ENCODE assay signal across 20 cellular contexts in the genomic region with DNA sequence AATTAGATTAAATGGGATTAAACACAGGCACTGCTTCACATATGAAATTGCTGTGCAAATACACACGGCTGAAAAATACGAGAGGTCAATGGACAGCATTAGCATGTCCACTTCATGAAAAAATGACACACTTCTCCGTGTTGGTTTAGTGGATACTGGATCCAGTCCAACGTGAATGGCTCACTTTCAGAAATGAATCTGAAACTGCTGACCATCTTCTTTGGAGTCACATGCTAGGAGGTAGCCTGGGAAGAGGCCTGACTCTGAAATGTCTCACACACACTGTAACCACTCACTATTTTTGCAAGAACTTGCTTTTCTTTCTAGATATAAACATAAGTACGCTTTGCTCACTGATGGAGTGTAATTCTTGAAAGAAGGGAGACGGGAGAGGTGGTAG.
DNase-seq lines count a peak whose midpoint lies in the region; ATAC-seq and TF ChIP-seq lines count a peak whose summit lies in the region.
"Had no signal": no experiment of that assay in that cellular context is flagged by ENCODE, and none has a peak within 500 bp of the region (broad histone marks: within the 10 kb centered on the region; RNA-seq: fewer than 3 reads in every experiment).

No MANE protein-coding gene starts in this region.

- POLR2A ChIA-PET in PC-3 (lab: Charles Lee; ENCODE audit: unreplicated experiment), result no interaction called here

- no peak overlapping the region for H2AFZ ChIP-seq in PC-3 (ENCODE audit: low read length)

- no peaks in the 10 kb centered on the region for H3K79me2 ChIP-seq in PC-3 (ENCODE audit: low read length)

- no TSS peak for BruUV-seq in PC-3 (replicated peaks; lab: Mats Ljungman, UMichigan)

- no peak for ATAC-seq in PC-3
- no peak for ATAC-seq in HG03460 (IDR thresholded peaks at IDR 0.05; ENCODE audit: unreplicated experiment)
- ATAC-seq: effector memory CD8-positive, alpha-beta T cell; GM12878; heart left ventricle; left colon had no signal

- no peaks in the 10 kb centered on the region for H3K9me2 ChIP-seq in PC-3 (replicated peaks; ENCODE audit: low read length)

- no peaks in the 10 kb centered on the region for H4K20me1 ChIP-seq in PC-3 (ENCODE audit: low read length)
- H4K20me1 ChIP-seq: BLaER1 treated with 17β-estradiol and CSF1 and Interleukin-3, amounts not matched to agents 10 nM and 100 nM had no signal

- H3K36me3 ChIP-seq in PC-3 (ENCODE audit: low read depth, low read length) (no peaks in the 10 kb centered on the region), H7 (replicated peaks; ENCODE audit: control insufficient read depth, insufficient read depth, low read length) (no peaks in the 10 kb centered on the region)
- H3K36me3 ChIP-seq: heart left ventricle had no signal

- CTCF ChIA-PET in PC-3 (lab: Charles Lee), result no interaction called here

- H3K4me3 ChIP-seq in PC-3 (ENCODE audit: low read length), result no peak overlapping the region
- H3K4me3 ChIP-seq in H7 (ENCODE audit: insufficient read depth, low read depth, low read length), result no peak overlapping the region
- H3K4me3 ChIP-seq: BLaER1 treated with 17β-estradiol and CSF1 and Interleukin-3, amounts not matched to agents 10 nM and 100 nM; GM12878; heart left ventricle had no signal

- H3K27ac ChIP-seq in PC-3 (ENCODE audit: low read length), result no peak overlapping the region
- H3K27ac ChIP-seq: BLaER1 treated with 17β-estradiol and CSF1 and Interleukin-3, amounts not matched to agents 10 nM and 100 nM; heart left ventricle had no signal

- intact Hi-C loops in PC-3 (cut with micrococcal nuclease), result no loop called here

- H3K27me3 ChIP-seq in PC-3 (ENCODE audit: low read length) (no peaks in the 10 kb centered on the region), H7 (ENCODE audit: control insufficient read depth, insufficient read depth, low read length) (no peaks in the 10 kb centered on the region)
- H3K27me3 ChIP-seq: BLaER1 treated with 17β-estradiol and CSF1 and Interleukin-3, amounts not matched to agents 10 nM and 100 nM; heart left ventricle had no signal

- H3K9me3 ChIP-seq in PC-3 (ENCODE audit: low read length), result no peaks in the 10 kb centered on the region
- H3K9me3 ChIP-seq: BLaER1 treated with 17β-estradiol and CSF1 and Interleukin-3, amounts not matched to agents 10 nM and 100 nM; heart left ventricle had no signal

- H3K4me2 ChIP-seq in PC-3 (ENCODE audit: low read length), result no peak overlapping the region

- peaks cover 9% of the 10 kb centered on the region; the same call in 1 of the 2 replicates for H3K4me1 ChIP-seq in PC-3 (ENCODE audit: insufficient read depth, low read length)

- peak; percentile 56 for DNase-seq in EH (ENCODE audit: low read depth)
- DNase-seq in NCI-H774 (lab: John Stamatoyannopoulos, UW), result peak; percentile 68
- peak; percentile 38 for DNase-seq in dedifferentiated amniotic fluid mesenchymal stem cell (ENCODE audit: extremely low spot score)
- DNase-seq in myocyte (ENCODE audit: low read depth), result peak; percentile 58
- DNase-seq in PC-3, result no peak
- DNase-seq in H7, result no peak
- no peak for DNase-seq in stimulated activated naive CD4-positive, alpha-beta T cell treated with Interleukin-2 at 50 U/mL for 16 hours (lab: John Stamatoyannopoulos, UW)
- DNase-seq: activated CD4-positive, alpha-beta T cell treated with anti-CD3 and anti-CD28 coated beads, Interleukin-2, amount 50 U/mL, for 4 hours; activated T-cell treated with anti-CD3 and anti-CD28 coated beads, Interleukin-2, amount 50 U/mL, for 48 hours; DMS79 treated with DMSO at 0.1 percent for 48 hours; effector memory CD8-positive, alpha-beta T cell; heart left ventricle; left colon; NCI-H1105 treated with DMSO at 0.1 percent for 48 hours; NCI-H510A treated with DMSO at 0.1 percent for 48 hours; SHP77 treated with DMSO at 0.1 percent for 48 hours; stimulated activated CD4-positive, alpha-beta T cell treated with anti-CD3 and anti-CD28 coated beads, Interleukin-2, amount 100 ng/mL, for 48 hours had no signal

- H3F3A ChIP-seq in PC-3 (ENCODE audit: low read length, unreplicated experiment), result no peaks in the 10 kb centered on the region

- no peak for TF ChIP-seq CTCF in PC-3 (conservative IDR thresholded peaks at IDR 0.05; ENCODE audit: low read depth, low read length)

- no peak overlapping the region for H3K9ac ChIP-seq in PC-3 (ENCODE audit: low read length)
- H3K9ac ChIP-seq: BLaER1 treated with 17β-estradiol and CSF1 and Interleukin-3, amounts not matched to agents 10 nM and 100 nM had no signal

Comparison
In these comparisons a context has a peak if more than half of its experiments do, and no peak if none do; other contexts are left out.
1. DNase-seq: peak in EH (single experiment), NCI-H774 (single experiment), dedifferentiated amniotic fluid mesenchymal stem cell (single experiment) and myocyte (single experiment); none in PC-3 (single experiment), H7 (single experiment) and stimulated activated naive CD4-positive, alpha-beta T cell treated with Interleukin-2 at 50 U/mL for 16 hours (single experiment).